In the genomic region with DNA sequence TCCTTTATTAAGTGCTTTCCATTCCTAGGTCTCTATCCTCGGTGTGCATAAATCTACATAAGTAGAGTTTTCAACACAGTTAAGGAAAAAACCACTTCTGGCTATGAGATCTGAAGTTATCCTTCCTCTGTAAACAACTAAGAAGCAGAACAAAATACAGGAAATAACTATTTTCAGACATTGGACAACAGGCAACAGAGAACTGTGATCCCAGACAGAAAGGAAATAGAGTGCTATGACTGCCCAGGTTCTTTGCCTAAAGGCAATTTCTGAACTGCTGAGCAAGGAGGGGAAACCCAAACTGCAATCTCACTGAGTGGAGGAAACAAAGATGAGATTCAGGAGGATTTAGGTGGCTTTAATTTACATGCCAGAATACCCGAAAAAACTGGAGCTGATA, we compare ENCODE assay signal across 24 cellular contexts.
DNase-seq lines count a peak whose midpoint lies in the region; ATAC-seq and TF ChIP-seq lines count a peak whose summit lies in the region.
"Had no signal": no experiment of that assay in that cellular context is flagged by ENCODE, and none has a peak within 500 bp of the region (broad histone marks: within the 10 kb centered on the region; RNA-seq: fewer than 3 reads in every experiment).

No MANE protein-coding gene starts in this region.

- TF ChIP-seq CTCF in smooth muscle cell (IDR thresholded peaks at IDR 0.05; ENCODE audit: borderline replicate concordance, insufficient read depth, poor library complexity, severe bottlenecking) = no peak

- H4K20me1 ChIP-seq in GM23248 (ENCODE audit: insufficient read depth) (no peaks in the 10 kb centered on the region), smooth muscle cell (ENCODE audit: low read depth) (no peaks in the 10 kb centered on the region)

- H3K27me3 Mint-ChIP-seq in natural killer cell treated with Interleukin-12 subunit alpha and Interleukin-12 subunit beta and Interleukin-15 and Interleukin-18, amount 100 ng/mL, for 72 hours = peaks cover 6 to 16% of the 10 kb centered on the region in 2 donors

- H3K36me3 Mint-ChIP-seq in natural killer cell treated with Interleukin-12 subunit alpha and Interleukin-12 subunit beta and Interleukin-15 and Interleukin-18, amount 100 ng/mL, for 72 hours = no peaks in the 10 kb centered on the region

- H3K9me3 ChIP-seq in GM23248 (ENCODE audit: low read depth) = no peaks in the 10 kb centered on the region
- H3K9me3 ChIP-seq in smooth muscle cell (replicated peaks; ENCODE audit: low read depth) = no peaks in the 10 kb centered on the region
- H3K9me3 ChIP-seq: gastrocnemius medialis, sigmoid colon, upper lobe of right lung had no signal

- no peak overlapping the region for H3K4me3 ChIP-seq in GM23248
- H3K4me3 ChIP-seq in smooth muscle cell = no peak overlapping the region
- H3K4me3 ChIP-seq: gastrocnemius medialis, GM12878, sigmoid colon, upper lobe of right lung had no signal

- in situ Hi-C loops in GM23248 (cut with MboI) = loop anchor here (25.0 kb wide), 1 partner anchor 668 kb away; no protein-coding TSS in a partner anchor
- in situ Hi-C loops in SK-MEL-5 (cut with HindIII; ENCODE audit: low pct_unique_long_range_greater_than_20kb, low sequenced_read_pairs) = no loop called here

- H3K4me1 ChIP-seq in GM23248 (ENCODE audit: insufficient read depth) = peaks cover 35% of the 10 kb centered on the region
- H3K4me1 ChIP-seq in smooth muscle cell (ENCODE audit: low read depth) = peaks cover 19% of the 10 kb centered on the region
- H3K4me1 ChIP-seq: gastrocnemius medialis had no signal

- WGBS in GM23248 (ENCODE audit: low coverage in 1 of 2, low lambda C conversion rate in 2 of 2, missing lambda C conversion rate in 2 of 2), 2 experiments = 21 to 26% methylated on average over 2 of the region's 2 CpGs
- WGBS in smooth muscle cell (ENCODE audit: low lambda C conversion rate) = 10% methylated on average over 2 of the region's 2 CpGs

- H3K27me3 ChIP-seq in GM23248 (replicated peaks; ENCODE audit: insufficient read depth) = no peaks in the 10 kb centered on the region
- no peaks in the 10 kb centered on the region for H3K27me3 ChIP-seq in smooth muscle cell (ENCODE audit: low read depth)
- H3K27me3 ChIP-seq: gastrocnemius medialis, sigmoid colon, upper lobe of right lung had no signal

- H3K27ac ChIP-seq in GM23248 = no peak overlapping the region
- H3K27ac ChIP-seq in smooth muscle cell (ENCODE audit: low read depth) = peak overlapping the region; percentile 79
- H3K27ac ChIP-seq: gastrocnemius medialis, RWPE1, sigmoid colon, upper lobe of right lung had no signal

- H3F3A ChIP-seq in GM23248 (ENCODE audit: insufficient read depth) (peaks cover 49% of the 10 kb centered on the region), smooth muscle cell (ENCODE audit: low read depth) (peaks cover 19% of the 10 kb centered on the region)

- peak; percentile 27 for DNase-seq in GM23248
- DNase-seq in SK-MEL-5 (ENCODE audit: low read depth, low spot score) = peak; percentile 69
- DNase-seq in islet precursor cell = peak; percentile 70
- no peak for DNase-seq in smooth muscle cell (lab: John Stamatoyannopoulos, UW; ENCODE audit: unreplicated experiment)
- no peak for DNase-seq in activated CD8-positive, alpha-beta memory T cell treated with anti-CD3 and anti-CD28 coated beads for 24 hours
- DNase-seq in natural killer cell treated with Interleukin-12 subunit alpha and Interleukin-12 subunit beta and Interleukin-15 and Interleukin-18, amount 100 ng/mL, for 72 hours (ENCODE audit: low spot score) = no peak
- no peak for DNase-seq in DMS114 treated with DMSO at 0.1 percent for 48 hours (lab: John Stamatoyannopoulos, UW; ENCODE audit: unreplicated experiment)
- DNase-seq: activated CD4-positive, alpha-beta T cell treated with anti-CD3 and anti-CD28 coated beads for 48 hours; activated CD8-positive, alpha-beta memory T cell treated with anti-CD3 and anti-CD28 coated beads, Interleukin-2, amount 50 U/mL, for 4 hours; activated effector memory CD4-positive, alpha-beta T cell treated with anti-CD3 and anti-CD28 coated beads, Interleukin-2, amount 50 U/mL, for 16 hours; gastrocnemius medialis; HCEC 1CT; left ventricle myocardium superior; NCI-H187; NCI-H446 treated with DMSO at 0.1 percent for 48 hours; NK-92 treated with Interleukin-12 subunit alpha and Interleukin-12 subunit beta, amount 100 ng/mL, for 24 hours; sigmoid colon; stimulated activated CD4-positive, alpha-beta T cell treated with anti-CD3 and anti-CD28 coated beads, Interleukin-1b, Interleukin-23, amount 100 ng/mL, for 48 hours; stimulated activated naive CD8-positive, alpha-beta T cell treated with anti-CD3 and anti-CD28 coated beads, Interleukin-15, amount 100 ng/mL, for 72 hours; upper lobe of right lung had no signal

- H3K9me3 Mint-ChIP-seq in natural killer cell treated with Interleukin-12 subunit alpha and Interleukin-12 subunit beta and Interleukin-15 and Interleukin-18, amount 100 ng/mL, for 72 hours = no peaks in the 10 kb centered on the region
- H3K9me3 Mint-ChIP-seq: stimulated activated naive CD8-positive, alpha-beta T cell treated with anti-CD3 and anti-CD28 coated beads, Interleukin-15, amount 100 ng/mL, for 72 hours had no signal

- H3K79me2 ChIP-seq in GM23248 (ENCODE audit: insufficient read depth) = no peaks in the 10 kb centered on the region
- no peaks in the 10 kb centered on the region for H3K79me2 ChIP-seq in smooth muscle cell (ENCODE audit: low read depth)

- peaks cover 0 to 3% of the 10 kb centered on the region in 2 donors for H3K4me1 Mint-ChIP-seq in natural killer cell treated with Interleukin-12 subunit alpha and Interleukin-12 subunit beta and Interleukin-15 and Interleukin-18, amount 100 ng/mL, for 72 hours (ENCODE audit: low read depth in 2 of 2)
- H3K4me1 Mint-ChIP-seq: B cell; stimulated activated naive CD8-positive, alpha-beta T cell treated with anti-CD3 and anti-CD28 coated beads, Interleukin-15, amount 100 ng/mL, for 72 hours had no signal

- no peaks in the 10 kb centered on the region for H3K36me3 ChIP-seq in GM23248 (ENCODE audit: low read depth)
- no peaks in the 10 kb centered on the region for H3K36me3 ChIP-seq in smooth muscle cell (ENCODE audit: low read depth)
- H3K36me3 ChIP-seq: gastrocnemius medialis, sigmoid colon, upper lobe of right lung had no signal

- H3K9me2 ChIP-seq in GM23248 (ENCODE audit: insufficient read depth) = no peaks in the 10 kb centered on the region

- H2AFZ ChIP-seq in GM23248 = peak overlapping the region; percentile 55
- H2AFZ ChIP-seq in smooth muscle cell (ENCODE audit: low read depth) = peak overlapping the region; percentile 47

- H3K9ac ChIP-seq in GM23248 (no peak overlapping the region), smooth muscle cell (ENCODE audit: low read depth) (no peak overlapping the region)

- no peak overlapping the region for H3K4me3 Mint-ChIP-seq in natural killer cell treated with Interleukin-12 subunit alpha and Interleukin-12 subunit beta and Interleukin-15 and Interleukin-18, amount 100 ng/mL, for 72 hours
- H3K4me3 Mint-ChIP-seq: B cell; stimulated activated naive CD8-positive, alpha-beta T cell treated with anti-CD3 and anti-CD28 coated beads, Interleukin-15, amount 100 ng/mL, for 72 hours had no signal

- H3K4me2 ChIP-seq in GM23248 (ENCODE audit: unreplicated experiment) (no peak overlapping the region), smooth muscle cell (peak overlapping the region; percentile 42)

- H3K27ac Mint-ChIP-seq in natural killer cell treated with Interleukin-12 subunit alpha and Interleukin-12 subunit beta and Interleukin-15 and Interleukin-18, amount 100 ng/mL, for 72 hours = no peak overlapping the region
- H3K27ac Mint-ChIP-seq: B cell; stimulated activated naive CD8-positive, alpha-beta T cell treated with anti-CD3 and anti-CD28 coated beads, Interleukin-15, amount 100 ng/mL, for 72 hours had no signal

- no peak for ATAC-seq in natural killer cell treated with Interleukin-12 subunit alpha and Interleukin-12 subunit beta and Interleukin-15 and Interleukin-18, amount 100 ng/mL, for 72 hours
- ATAC-seq in GM21576 (IDR thresholded peaks at IDR 0.05; ENCODE audit: unreplicated experiment) = no peak
- ATAC-seq: gastrocnemius medialis; GM12878; left ventricle myocardium superior; stimulated activated naive CD8-positive, alpha-beta T cell treated with anti-CD3 and anti-CD28 coated beads, Interleukin-15, amount 100 ng/mL, for 72 hours; upper lobe of right lung had no signal

Comparison
In these comparisons a context has a peak if more than half of its experiments do, and no peak if none do; other contexts are left out.
1. DNase-seq: peak in GM23248 (single experiment), SK-MEL-5 (single experiment) and islet precursor cell (single experiment); none in smooth muscle cell (single experiment), activated CD8-positive, alpha-beta memory T cell treated with anti-CD3 and anti-CD28 coated beads for 24 hours (single experiment), natural killer cell treated with Interleukin-12 subunit alpha and Interleukin-12 subunit beta and Interleukin-15 and Interleukin-18, amount 100 ng/mL, for 72 hours (single experiment) and DMS114 treated with DMSO at 0.1 percent for 48 hours (single experiment).